8 cellular contexts compared by ENCODE assay signal in genomic region chr13:44273991-44274810, GRCh38.
DNase-seq lines count a peak whose midpoint lies in the region; ATAC-seq and TF ChIP-seq lines count a peak whose summit lies in the region.

No MANE protein-coding gene starts in this region.

- no peaks in the 10 kb centered on the region for H3K79me1 ChIP-seq in IMR-90 (ENCODE audit: low read depth in 1 of 2, low read length in 2 of 2)

- no peak for TF ChIP-seq RAD21 in IMR-90 (IDR thresholded peaks at IDR 0.05; ENCODE audit: low read length)

- in situ Hi-C loops in IMR-90 (cut with MboI; ENCODE audit: low sequenced_read_pairs), result no loop called here

- H3K36me3 ChIP-seq in IMR-90 (ENCODE audit: control insufficient read depth, insufficient read depth, low read length) (no peaks in the 10 kb centered on the region), H7 (replicated peaks; ENCODE audit: control insufficient read depth, insufficient read depth, low read length) (no peaks in the 10 kb centered on the region)

- H3K23ac ChIP-seq in IMR-90 (ENCODE audit: low read depth, low read length), result peak overlapping the region; percentile 70; the same call in 1 of the 2 replicates

- CTCF ChIA-PET in IMR-90 (lab: Yijun Ruan, JAX), result no interaction called here

- H2BK15ac ChIP-seq in IMR-90 (ENCODE audit: low read depth, low read length), result peak overlapping the region; percentile 83; the same call in 1 of the 3 replicates

- H3K27me3 ChIP-seq in IMR-90 (ENCODE audit: control insufficient read depth, insufficient read depth, low read length) (no peaks in the 10 kb centered on the region), H7 (ENCODE audit: control insufficient read depth, insufficient read depth, low read length) (no peaks in the 10 kb centered on the region)

- POLR2A ChIA-PET in IMR-90 (lab: Charles Lee; ENCODE audit: unreplicated experiment), result no interaction called here

- H3K18ac ChIP-seq in IMR-90 (ENCODE audit: low read depth, low read length), result peak overlapping the region; percentile 65

- H3K27me3 Mint-ChIP-seq in activated T-cell treated with anti-CD3 and anti-CD28 coated beads, Interleukin-2, amount 50 U/mL, for 72 hours (ENCODE audit: low read depth), result no peaks in the 10 kb centered on the region
- H3K27me3 Mint-ChIP-seq in stimulated activated memory B cell treated with anti-CD40 and anti-IgM and Interleukin-4, amounts not matched to agents 10 μg/mL and 1 μg/mL and 100 μg/mL, for 72 hours, result peaks cover 21% of the 10 kb centered on the region

- H3K14ac ChIP-seq in IMR-90 (replicated peaks; ENCODE audit: low read depth, low read length), result 0 out of 2 replicates have a peak overlapping the region, but pooled peaks have one; percentile 15

- peak overlapping the region; percentile 11 for H2AK9ac ChIP-seq in IMR-90 (replicated peaks; ENCODE audit: low read depth, low read length, poor library complexity)

- dilution Hi-C loops in IMR-90 (cut with HindIII; ENCODE audit: low sequenced_read_pairs, unreplicated experiment), result no loop called here

- H3K4me3 ChIP-seq in IMR-90 (ENCODE audit: insufficient read depth, low read depth, low read length) (peak overlapping the region; percentile 5; the same call in 1 of the 2 replicates), H7 (ENCODE audit: insufficient read depth, low read depth, low read length) (no peak overlapping the region)

- peak overlapping the region; percentile 80 for H3K4ac ChIP-seq in IMR-90 (ENCODE audit: low read depth, low read length)

- no TSS peak for BruUV-seq in IMR-90 (replicated peaks; lab: Mats Ljungman, UMichigan)

- DNase-seq in EL (peak; percentile 64), IMR-90 (peak; percentile 77), left cardiac atrium (no peak), NCI-H82 (lab: John Stamatoyannopoulos, UW) (no peak), H7 (no peak)
- DNase-seq in activated T-cell treated with anti-CD3 and anti-CD28 coated beads, Interleukin-2, amount 50 U/mL, for 72 hours, result peak; percentile 19 to 23

- peak overlapping the region; percentile 55 to 58 for H3K4me3 Mint-ChIP-seq in activated T-cell treated with anti-CD3 and anti-CD28 coated beads, Interleukin-2, amount 50 U/mL, for 72 hours
- H3K4me3 Mint-ChIP-seq in stimulated activated memory B cell treated with anti-CD40 and anti-IgM and Interleukin-4, amounts not matched to agents 10 μg/mL and 1 μg/mL and 100 μg/mL, for 72 hours, result peak overlapping the region; percentile 73

- intact Hi-C loops in IMR-90 (cut with micrococcal nuclease) (no loop called here), left cardiac atrium (cut with DNase I) (no loop called here)

- H3K4me1 ChIP-seq in IMR-90 (ENCODE audit: control insufficient read depth, insufficient read depth, low read length), result peaks cover 31% of the 10 kb centered on the region

- no peaks in the 10 kb centered on the region for H3K9me3 ChIP-seq in IMR-90 (ENCODE audit: control insufficient read depth, insufficient read depth, low read length)

- H4K5ac ChIP-seq in IMR-90 (ENCODE audit: low read depth, low read length), result peak overlapping the region; percentile 83

- peak overlapping the region; percentile 67; the same call in 1 of the 2 replicates for H4K91ac ChIP-seq in IMR-90 (ENCODE audit: insufficient read depth, low read depth, low read length)

- peak overlapping the region; percentile 88 for H2BK20ac ChIP-seq in IMR-90 (ENCODE audit: low read depth, low read length)

- TF ChIP-seq CTCF in IMR-90 (conservative IDR thresholded peaks at IDR 0.05; ENCODE audit: low read depth, low read length), result no peak

- peak overlapping the region; percentile 49 for H3K4me2 ChIP-seq in IMR-90 (ENCODE audit: low read depth, low read length)

- peak; percentile 88 for ATAC-seq in GM21381 (IDR thresholded peaks at IDR 0.05; ENCODE audit: unreplicated experiment)
- ATAC-seq in IMR-90 (ENCODE audit: low read depth), result peak; percentile 67
- ATAC-seq in activated T-cell treated with anti-CD3 and anti-CD28 coated beads, Interleukin-2, amount 50 U/mL, for 72 hours (replicated peaks in 1 of 2), result peak; percentile 93 to 95
- peak; percentile 80 to 83 for ATAC-seq in left cardiac atrium
- ATAC-seq in stimulated activated memory B cell treated with anti-CD40 and anti-IgM and Interleukin-4, amounts not matched to agents 10 μg/mL and 1 μg/mL and 100 μg/mL, for 72 hours, result peak; percentile 87

- H3K9me3 Mint-ChIP-seq in activated T-cell treated with anti-CD3 and anti-CD28 coated beads, Interleukin-2, amount 50 U/mL, for 72 hours, result peaks cover 3 to 5% of the 10 kb centered on the region in 2 donors
- peaks cover 3% of the 10 kb centered on the region for H3K9me3 Mint-ChIP-seq in stimulated activated memory B cell treated with anti-CD40 and anti-IgM and Interleukin-4, amounts not matched to agents 10 μg/mL and 1 μg/mL and 100 μg/mL, for 72 hours

- no peak overlapping the region for H3K56ac ChIP-seq in IMR-90 (ENCODE audit: extremely low read depth, insufficient read depth, low read length)

- no peak for TF ChIP-seq POLR2A in IMR-90 (IDR thresholded peaks at IDR 0.05; ENCODE audit: low read depth, low read length)

- H3K4me1 Mint-ChIP-seq in activated T-cell treated with anti-CD3 and anti-CD28 coated beads, Interleukin-2, amount 50 U/mL, for 72 hours (ENCODE audit: low read depth), result peaks cover 76% of the 10 kb centered on the region
- peaks cover 20% of the 10 kb centered on the region for H3K4me1 Mint-ChIP-seq in stimulated activated memory B cell treated with anti-CD40 and anti-IgM and Interleukin-4, amounts not matched to agents 10 μg/mL and 1 μg/mL and 100 μg/mL, for 72 hours

- peak overlapping the region; percentile 65 for H2AFZ ChIP-seq in IMR-90 (replicated peaks; ENCODE audit: low read length, poor library complexity)

- H3K36me3 Mint-ChIP-seq in activated T-cell treated with anti-CD3 and anti-CD28 coated beads, Interleukin-2, amount 50 U/mL, for 72 hours (ENCODE audit: insufficient read depth in 2 of 2), result peaks cover 0 to 5% of the 10 kb centered on the region in 2 donors
- peaks cover 14% of the 10 kb centered on the region for H3K36me3 Mint-ChIP-seq in stimulated activated memory B cell treated with anti-CD40 and anti-IgM and Interleukin-4, amounts not matched to agents 10 μg/mL and 1 μg/mL and 100 μg/mL, for 72 hours

- peak overlapping the region; percentile 52 for H2AK5ac ChIP-seq in IMR-90 (ENCODE audit: low read depth, low read length)

- peak overlapping the region; percentile 89 for H2BK120ac ChIP-seq in IMR-90 (ENCODE audit: low read depth, low read length)

- peaks cover 25% of the 10 kb centered on the region for H3K9me1 ChIP-seq in IMR-90 (ENCODE audit: insufficient read depth, low read length)

- 0 out of 2 replicates have a peak overlapping the region, but pooled peaks have one; percentile 38 for H3K9ac ChIP-seq in IMR-90 (ENCODE audit: low read depth, low read length)

- peak overlapping the region; percentile 33 for H3K27ac Mint-ChIP-seq in activated T-cell treated with anti-CD3 and anti-CD28 coated beads, Interleukin-2, amount 50 U/mL, for 72 hours
- H3K27ac Mint-ChIP-seq in stimulated activated memory B cell treated with anti-CD40 and anti-IgM and Interleukin-4, amounts not matched to agents 10 μg/mL and 1 μg/mL and 100 μg/mL, for 72 hours, result peak overlapping the region; percentile 86

- H2BK5ac ChIP-seq in IMR-90 (ENCODE audit: low read depth, low read length, poor library complexity, severe bottlenecking), result peak overlapping the region; percentile 59

- no peaks in the 10 kb centered on the region for H4K20me1 ChIP-seq in IMR-90 (ENCODE audit: insufficient read depth, low read length)

- peak overlapping the region; percentile 43; the same call in 1 of the 2 replicates for H3K27ac ChIP-seq in IMR-90 (ENCODE audit: insufficient read depth, low read length)

- WGBS in IMR-90 (ENCODE audit: extremely low coverage in 2 of 2, insufficient read length in 1 of 2), 2 experiments, result 20% methylated on average over 1 of the region's 6 CpGs; no CpG with 5 or more reads in 1 of the 2 experiments

- H4K8ac ChIP-seq in IMR-90 (ENCODE audit: low read depth in 2 of 2, low read length in 2 of 2), result peak overlapping the region; percentile 79 to 84

TF ChIP-seq in IMR-90, 13 proteins besides CTCF, POLR2A, EP300 and RAD21:
- TF ChIP-seq RCOR1 (IDR thresholded peaks at IDR 0.05; ENCODE audit: insufficient replicate concordance, low read length), result no peak
- TF ChIP-seq ELK1 (IDR thresholded peaks at IDR 0.05; ENCODE audit: borderline replicate concordance, low read depth, low read length), result no peak
- TF ChIP-seq MAZ (IDR thresholded peaks at IDR 0.05; ENCODE audit: borderline replicate concordance, low read depth, low read length), result no peak
- TF ChIP-seq MAFK (IDR thresholded peaks at IDR 0.05; ENCODE audit: low read depth, low read length), result no peak
- no peak for TF ChIP-seq RFX5 (IDR thresholded peaks at IDR 0.05; ENCODE audit: low read depth, low read length)
- no peak for TF ChIP-seq MXI1 (IDR thresholded peaks at IDR 0.05; ENCODE audit: borderline replicate concordance, low read depth, low read length)
- no peak for TF ChIP-seq USF2 (IDR thresholded peaks at IDR 0.05; ENCODE audit: low read depth, low read length)
- no peak for TF ChIP-seq CHD1 (IDR thresholded peaks at IDR 0.05; ENCODE audit: low read depth, low read length)
- no peak for TF ChIP-seq BHLHE40 (IDR thresholded peaks at IDR 0.05; ENCODE audit: low read depth, low read length)
- TF ChIP-seq SMC3 (IDR thresholded peaks at IDR 0.05; ENCODE audit: low read depth, low read length), result no peak
- TF ChIP-seq CEBPB (IDR thresholded peaks at IDR 0.05; ENCODE audit: low read depth, low read length), result no peak
- TF ChIP-seq FOS (IDR thresholded peaks at IDR 0.05; ENCODE audit: low read depth, low read length), result no peak
- TF ChIP-seq NFE2L2 (IDR thresholded peaks at IDR 0.05; ENCODE audit: low read depth, low read length), result no peak

Comparison
In these comparisons a context has a peak if more than half of its experiments do, and no peak if none do; other contexts are left out.
1. DNase-seq: peak in EL (single experiment), IMR-90 (single experiment) and activated T-cell treated with anti-CD3 and anti-CD28 coated beads, Interleukin-2, amount 50 U/mL, for 72 hours (2 of 2); none in left cardiac atrium (single experiment), NCI-H82 (single experiment) and H7 (single experiment).
2. Peak in every context shown above with its lines, with median percentiles within 50 percentile points of each other: ATAC-seq.